ENCODE assay signal across 1 cellular context in genomic region chr7:54188843-54189242, GRCh38.
TF ChIP-seq lines count a peak whose summit lies in the region.

No MANE protein-coding gene starts in this region.

TF ChIP-seq in WTC11, 78 proteins besides CTCF, POLR2A, EP300 and RAD21 (continued from another document):
- TF ChIP-seq TCF7 (CRISPR knock-in tag; IDR thresholded peaks at IDR 0.05; ENCODE audit: low read depth) (no peak), ZNF532 (CRISPR knock-in tag; IDR thresholded peaks at IDR 0.05; ENCODE audit: borderline replicate concordance) (no peak), MYBL2 (CRISPR knock-in tag; IDR thresholded peaks at IDR 0.05) (no peak), OVOL2 (CRISPR knock-in tag; IDR thresholded peaks at IDR 0.05; ENCODE audit: borderline replicate concordance) (no peak), EMX1 (CRISPR knock-in tag; IDR thresholded peaks at IDR 0.05) (no peak)
